Comparison of ENCODE assay signal across 13 cellular contexts in genomic region chr3:20747736-20748135, GRCh38.
"Had no signal": no experiment of that assay in that cellular context is flagged by ENCODE, and none has a peak within 500 bp of the region (broad histone marks: within the 10 kb centered on the region; RNA-seq: fewer than 3 reads in every experiment).

No MANE protein-coding gene starts in this region.

- H3K27ac ChIP-seq: esophagus muscularis mucosa, gastroesophageal sphincter, hepatocyte, neural progenitor cell, parathyroid adenoma, WERI-Rb-1 had no signal

- H3K4me3 ChIP-seq: esophagus muscularis mucosa, gastroesophageal sphincter, hepatocyte, neural progenitor cell had no signal

- H3K36me3 ChIP-seq: esophagus muscularis mucosa, gastroesophageal sphincter, neural progenitor cell, WERI-Rb-1 had no signal

- H3K4me1 ChIP-seq: esophagus muscularis mucosa, gastroesophageal sphincter, parathyroid adenoma had no signal

- H2AFZ ChIP-seq: hepatocyte, neural progenitor cell, parathyroid adenoma had no signal

- ATAC-seq: activated CD8-positive, alpha-beta T cell treated with anti-CD3 and anti-CD28 coated beads for 36 hours; activated naive CD8-positive, alpha-beta T cell treated with anti-CD3 and anti-CD28 coated beads, Interleukin-2, amount 50 U/mL, for 24 hours; gastroesophageal sphincter; T-cell had no signal

- H3K9ac ChIP-seq: neural progenitor cell, parathyroid adenoma had no signal

- H3K4me2 ChIP-seq: hepatocyte, neural progenitor cell had no signal

- H3K27me3 ChIP-seq: esophagus muscularis mucosa, gastroesophageal sphincter, hepatocyte, neural progenitor cell had no signal

- H3K79me2 ChIP-seq: hepatocyte, parathyroid adenoma had no signal

- H3K9me3 ChIP-seq: esophagus muscularis mucosa, gastroesophageal sphincter had no signal

- DNase-seq: activated CD4-positive, alpha-beta T cell treated with anti-CD3 and anti-CD28 coated beads for 4 hours; activated CD8-positive, alpha-beta memory T cell treated with anti-CD3 and anti-CD28 coated beads, Interleukin-2, amount 50 U/mL, for 4 hours; activated CD8-positive, alpha-beta T cell treated with anti-CD3 and anti-CD28 coated beads for 36 hours; activated naive CD8-positive, alpha-beta T cell treated with anti-CD3 and anti-CD28 coated beads, Interleukin-2, amount 50 U/mL, for 24 hours; kidney glomerular epithelial cell; small intestine; T-cell; WERI-Rb-1 had no signal
